24 cellular contexts compared by ENCODE assay signal in the genomic region with DNA sequence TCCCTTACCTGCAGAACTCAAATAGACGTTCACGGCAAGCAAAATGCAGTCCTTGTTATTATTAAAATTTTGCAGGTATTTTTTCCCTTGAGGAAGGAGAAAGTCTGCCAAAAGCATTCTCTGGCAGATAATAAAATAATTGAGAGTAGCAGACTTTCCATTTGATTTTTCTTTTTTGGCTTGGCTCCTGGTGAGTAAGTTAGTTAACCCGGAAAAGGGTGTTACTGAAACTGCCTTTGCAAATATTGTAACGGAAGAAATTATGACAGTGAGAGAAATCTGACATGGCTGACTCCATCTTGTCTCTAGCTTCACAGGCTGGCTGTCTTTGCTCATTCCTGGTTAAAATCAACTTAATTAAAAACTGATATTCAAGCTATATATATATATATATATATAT.
"Had no signal": no experiment of that assay in that cellular context is flagged by ENCODE, and none has a peak within 500 bp of the region (broad histone marks: within the 10 kb centered on the region; RNA-seq: fewer than 3 reads in every experiment).

No MANE protein-coding gene starts in this region.

- DNase-seq: activated CD4-positive, alpha-beta T cell treated with anti-CD3 and anti-CD28 coated beads for 4 hours; activated CD8-positive, alpha-beta memory T cell treated with anti-CD3 and anti-CD28 coated beads, Interleukin-2, amount 50 U/mL, for 4 hours; activated CD8-positive, alpha-beta T cell treated with anti-CD3 and anti-CD28 coated beads for 36 hours; activated effector memory CD4-positive, alpha-beta T cell treated with Interleukin-2 at 50 U/mL for 16 hours; activated naive CD4-positive, alpha-beta T cell; activated T-cell treated with anti-CD3 and anti-CD28 coated beads, Interleukin-2, amount 50 U/mL, for 1 hour; aorta; caudate nucleus; IMR-90; Kasumi-1; KBM-7; NCI-H1048; NCI-H146; NCI-H2029; NCI-H2107; NCI-H2171 treated with DMSO at 0.1 percent for 48 hours; NCI-H510A treated with DMSO at 0.1 percent for 48 hours; NCI-H69; NK-92 treated with Interleukin-12 subunit alpha and Interleukin-12 subunit beta, amount 100 ng/mL, for 24 hours; OCI-M1; Peyer's patch; SHP77 treated with DMSO at 0.1 percent for 48 hours; T-helper 1 cell; WERI-Rb-1 had no signal

- ATAC-seq: activated CD8-positive, alpha-beta T cell treated with anti-CD3 and anti-CD28 coated beads for 36 hours had no signal
